21 cellular contexts compared by ENCODE assay signal in genomic region chr4:109614466-109614865, GRCh38. TPM values are rescaled to one million over a fixed set of nuclear protein-coding genes. Genes with fewer than 3 reads are reported as not detected.
DNase-seq lines count a peak whose midpoint lies in the region; ATAC-seq and TF ChIP-seq lines count a peak whose summit lies in the region.
"Had no signal": no experiment of that assay in that cellular context is flagged by ENCODE, and none has a peak within 500 bp of the region (broad histone marks: within the 10 kb centered on the region; RNA-seq: fewer than 3 reads in every experiment).

No MANE protein-coding gene starts in this region.

- H3K36me3 ChIP-seq in DND-41 (ENCODE audit: insufficient read depth, low read length): 0 out of 2 replicates have a peak, but pooled peaks cover 7% of the 10 kb centered on the region
- H3K36me3 ChIP-seq in OCI-LY7 (ENCODE audit: insufficient read depth, low read length): peaks cover 31% of the 10 kb centered on the region
- H3K36me3 ChIP-seq in prostate gland: no peaks in the 10 kb centered on the region

- H4K20me1 ChIP-seq in DND-41 (ENCODE audit: insufficient read depth, low read length) (peaks cover 5% of the 10 kb centered on the region; the same call in 1 of the 2 replicates), OCI-LY7 (ENCODE audit: insufficient read depth, low read length) (no peaks in the 10 kb centered on the region)

- H3K36me3 Mint-ChIP-seq in activated naive CD8-positive, alpha-beta T cell treated with anti-CD3 and anti-CD28 coated beads for 36 hours: peaks cover 42% of the 10 kb centered on the region

- peaks cover 53% of the 10 kb centered on the region for H3K4me1 Mint-ChIP-seq in activated naive CD8-positive, alpha-beta T cell treated with anti-CD3 and anti-CD28 coated beads for 36 hours

- no peak overlapping the region for H3K27ac Mint-ChIP-seq in activated naive CD8-positive, alpha-beta T cell treated with anti-CD3 and anti-CD28 coated beads for 36 hours
- H3K27ac Mint-ChIP-seq: CD8-positive, alpha-beta T cell; H9; HFFc6 had no signal

- no peak for TF ChIP-seq CTCF in DND-41 (IDR thresholded peaks at IDR 0.05; ENCODE audit: borderline replicate concordance, extremely low read depth, low read length, poor library complexity, severe bottlenecking)
- TF ChIP-seq CTCF in OCI-LY7 (conservative IDR thresholded peaks at IDR 0.05; ENCODE audit: low read length): no peak
- TF ChIP-seq CTCF in prostate gland (IDR thresholded peaks at IDR 0.05): no peak

- intact Hi-C loops in OCI-LY7 (cut with micrococcal nuclease; ENCODE audit: unreplicated experiment): no loop called here
- intact Hi-C loops in prostate gland (cut with DNase I): no loop called here

- H3K9ac ChIP-seq in DND-41 (ENCODE audit: low read depth, low read length): no peak overlapping the region
- H3K9ac ChIP-seq: GM23248 had no signal

- H3K79me2 ChIP-seq in DND-41 (ENCODE audit: insufficient read depth, low read length) (peaks cover 39% of the 10 kb centered on the region), OCI-LY7 (ENCODE audit: insufficient read depth, low read depth, low read length) (peaks cover 19% of the 10 kb centered on the region; the same call in 1 of the 2 replicates)

- H3K4me2 ChIP-seq in DND-41 (ENCODE audit: insufficient read depth, low read length) (no peak overlapping the region), OCI-LY7 (ENCODE audit: low read length) (0 out of 2 replicates have a peak overlapping the region, but pooled peaks have one; percentile 24)

- peaks cover 4% of the 10 kb centered on the region for H3K9me3 ChIP-seq in DND-41 (ENCODE audit: insufficient read depth, low read length, severe bottlenecking)
- peaks cover 4% of the 10 kb centered on the region; the same call in 1 of the 2 replicates for H3K9me3 ChIP-seq in OCI-LY7 (ENCODE audit: low read length)
- H3K9me3 ChIP-seq in prostate gland: no peaks in the 10 kb centered on the region

- no peaks in the 10 kb centered on the region for H3K9me2 ChIP-seq in OCI-LY7 (ENCODE audit: insufficient read depth, low read length)

- peak; percentile 47 for ATAC-seq in DND-41 (ENCODE audit: insufficient read depth, low read depth)
- ATAC-seq in left lobe of liver: peak; percentile 19
- no peak for ATAC-seq in GM18909 (IDR thresholded peaks at IDR 0.05; ENCODE audit: poor library complexity, unreplicated experiment)
- ATAC-seq: CD8-positive, alpha-beta T cell; GM12878; PC-3 had no signal

- no peak overlapping the region for H3K4me3 Mint-ChIP-seq in activated naive CD8-positive, alpha-beta T cell treated with anti-CD3 and anti-CD28 coated beads for 36 hours
- H3K4me3 Mint-ChIP-seq: CD8-positive, alpha-beta T cell; H9; HFFc6 had no signal

- TF ChIP-seq POLR2A in prostate gland (IDR thresholded peaks at IDR 0.05): no peak

- 85% methylated on average over 5 of the region's 5 CpGs for WGBS in prostate gland

- no TSS peak for BruUV-seq in OCI-LY7 (replicated peaks; lab: Mats Ljungman, UMichigan)

- no peak overlapping the region for H2AFZ ChIP-seq in DND-41 (ENCODE audit: low read depth, low read length)
- no peak overlapping the region for H2AFZ ChIP-seq in OCI-LY7 (ENCODE audit: low read length)
- H2AFZ ChIP-seq: GM23248 had no signal

- CTCF ChIA-PET in OCI-LY7 (lab: Charles Lee; ENCODE audit: unreplicated experiment): no interaction called here

- POLR2A ChIA-PET in OCI-LY7 (lab: Charles Lee): interaction anchor here (0.6 to 1.2 kb wide), 3 partner anchors 15 to 83 kb away, joined by 3 to 5 read pairs (median 4); no protein-coding TSS in a partner anchor

- peaks cover 3% of the 10 kb centered on the region for H3K9me3 Mint-ChIP-seq in activated naive CD8-positive, alpha-beta T cell treated with anti-CD3 and anti-CD28 coated beads for 36 hours
- H3K9me3 Mint-ChIP-seq: CD8-positive, alpha-beta T cell; H9; HFFc6 had no signal

- H3K27me3 ChIP-seq in DND-41 (ENCODE audit: insufficient read depth, low read length, poor library complexity): no peaks in the 10 kb centered on the region
- no peaks in the 10 kb centered on the region for H3K27me3 ChIP-seq in prostate gland (replicated peaks; ENCODE audit: insufficient read depth)

- H3K27ac ChIP-seq in DND-41 (ENCODE audit: low read length) (peak overlapping the region; percentile 19; the same call in 1 of the 2 replicates), OCI-LY7 (ENCODE audit: low read depth, low read length, poor library complexity, severe bottlenecking) (no peak overlapping the region), prostate gland (no peak overlapping the region)
- H3K27ac ChIP-seq: GM23248 had no signal

- no peaks in the 10 kb centered on the region for H3K27me3 Mint-ChIP-seq in activated naive CD8-positive, alpha-beta T cell treated with anti-CD3 and anti-CD28 coated beads for 36 hours

- H3K4me3 ChIP-seq in DND-41 (ENCODE audit: low read depth in 1 of 2, low read length in 2 of 2): no peak overlapping the region
- H3K4me3 ChIP-seq in OCI-LY7 (ENCODE audit: low read depth, low read length, poor library complexity, severe bottlenecking): no peak overlapping the region
- H3K4me3 ChIP-seq in prostate gland: no peak overlapping the region
- H3K4me3 ChIP-seq: GM12878, GM23248 had no signal

- DNase-seq in DND-41: peak; percentile 12
- DNase-seq in OCI-LY7 (ENCODE audit: low spot score): no peak
- DNase-seq in left lobe of liver (ENCODE audit: low spot score): no peak
- peak; percentile 21 for DNase-seq in stromal cell of bone marrow (ENCODE audit: low read depth)
- DNase-seq in activated naive CD8-positive, alpha-beta T cell treated with anti-CD3 and anti-CD28 coated beads for 36 hours: no peak
- no peak for DNase-seq in prostate gland (ENCODE audit: low spot score)
- DNase-seq: Calu3; CD8-positive, alpha-beta T cell; DMS153; GM23248; H9; HFFc6; MM.1S; NCI-H1092; NCI-H146; NCI-H2029; NCI-H524 treated with DMSO at 0.1 percent for 48 hours; PC-3; Right ventricle myocardium superior had no signal

- H3K4me1 ChIP-seq in DND-41 (ENCODE audit: insufficient read depth, low read length) (peaks cover 10% of the 10 kb centered on the region), OCI-LY7 (ENCODE audit: insufficient read depth, low read length, poor library complexity, severe bottlenecking) (peaks cover 18% of the 10 kb centered on the region), prostate gland (replicated peaks) (no peaks in the 10 kb centered on the region)

RNA-seq across cellular contexts. Expression of gene MCUB, which starts 54.4 kb away (rescaled TPM):
- total RNA-seq in OCI-LY7 (2014; rRNA removed; shearing (Covaris generic)): 39.1 and 40.3 TPM in 2 replicates
- total RNA-seq in OCI-LY7 (2022) (64.4 and 67.8 TPM in 2 replicates), left lobe of liver (1.8 TPM), prostate gland (10 to 100 TPM; 15.5 to 18.5 TPM)
- total RNA-seq in activated naive CD8-positive, alpha-beta T cell treated with anti-CD3 and anti-CD28 coated beads for 36 hours: 10 to 100 TPM; 72.7 to 76.1 TPM

Comparison
In these comparisons a context has a peak if more than half of its experiments do, and no peak if none do; other contexts are left out.
1. DNase-seq: peak in DND-41 (single experiment) and stromal cell of bone marrow (single experiment); none in OCI-LY7 (single experiment), left lobe of liver (single experiment), activated naive CD8-positive, alpha-beta T cell treated with anti-CD3 and anti-CD28 coated beads for 36 hours (single experiment) and prostate gland (single experiment).